ENCODE assay signal across 22 cellular contexts in the genomic region with DNA sequence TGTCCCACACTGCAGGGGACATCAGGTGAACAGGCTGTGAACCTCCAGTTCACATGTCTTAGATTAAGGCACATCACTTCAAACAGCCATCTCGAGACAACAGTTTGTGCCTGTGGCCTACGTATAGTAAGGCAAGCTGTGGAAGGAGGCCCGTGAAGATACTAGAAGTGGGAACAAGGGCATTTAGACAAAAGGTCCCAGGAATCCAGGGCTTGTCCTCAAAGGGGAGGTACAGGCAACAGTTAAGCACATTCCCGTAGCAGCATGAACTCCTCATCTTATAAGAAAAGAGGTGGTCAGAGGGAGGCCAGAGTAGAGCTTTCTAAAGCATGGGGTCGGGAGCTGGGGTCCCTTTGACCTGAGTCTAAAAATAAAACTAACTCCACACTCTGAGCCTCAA.
"Had no signal": no experiment of that assay in that cellular context is flagged by ENCODE, and none has a peak within 500 bp of the region (broad histone marks: within the 10 kb centered on the region; RNA-seq: fewer than 3 reads in every experiment).

No MANE protein-coding gene starts in this region.

- H3K27me3 ChIP-seq: esophagus muscularis mucosa, gastrocnemius medialis, heart right ventricle, neutrophil, right lobe of liver, testis, transverse colon had no signal

- H3K4me3 Mint-ChIP-seq: memory B cell; natural killer cell treated with Interleukin-12 subunit alpha and Interleukin-12 subunit beta and Interleukin-15 and Interleukin-18, amount 100 ng/mL, for 72 hours; stimulated activated memory B cell treated with anti-CD40 and anti-IgM and Interleukin-4, amounts not matched to agents 10 μg/mL and 1 μg/mL and 100 μg/mL, for 72 hours; stimulated activated naive CD8-positive, alpha-beta T cell treated with anti-CD3 and anti-CD28 coated beads, Interleukin-15, amount 100 ng/mL, for 72 hours had no signal

- H3K27ac Mint-ChIP-seq: memory B cell; natural killer cell treated with Interleukin-12 subunit alpha and Interleukin-12 subunit beta and Interleukin-15 and Interleukin-18, amount 100 ng/mL, for 72 hours; stimulated activated memory B cell treated with anti-CD40 and anti-IgM and Interleukin-4, amounts not matched to agents 10 μg/mL and 1 μg/mL and 100 μg/mL, for 72 hours; stimulated activated naive CD8-positive, alpha-beta T cell treated with anti-CD3 and anti-CD28 coated beads, Interleukin-15, amount 100 ng/mL, for 72 hours had no signal

- ATAC-seq: gastrocnemius medialis; heart right ventricle; left cardiac atrium; lower lobe of right lung; natural killer cell treated with Interleukin-12 subunit alpha and Interleukin-12 subunit beta and Interleukin-15 and Interleukin-18, amount 100 ng/mL, for 72 hours; psoas muscle; right lobe of liver; stimulated activated memory B cell treated with anti-CD40 and anti-IgM and Interleukin-4, amounts not matched to agents 10 μg/mL and 1 μg/mL and 100 μg/mL, for 72 hours; stimulated activated naive CD8-positive, alpha-beta T cell treated with anti-CD3 and anti-CD28 coated beads, Interleukin-15, amount 100 ng/mL, for 72 hours had no signal

- H3K4me1 ChIP-seq: esophagus muscularis mucosa, gastrocnemius medialis, heart right ventricle, left ventricle myocardium inferior, lower lobe of right lung, psoas muscle, testis, transverse colon had no signal

- H3K27ac ChIP-seq: epithelial cell of prostate, esophagus muscularis mucosa, gastrocnemius medialis, heart right ventricle, left ventricle myocardium inferior, lower lobe of right lung, neutrophil, psoas muscle, right lobe of liver, testis, transverse colon had no signal

- DNase-seq: effector memory CD4-positive, alpha-beta T cell; gastrocnemius medialis; heart right ventricle; hypothalamus; kidney; left cardiac atrium; left ventricle myocardium inferior; lower lobe of right lung; midbrain; psoas muscle; retina; right lobe of liver; stimulated activated CD4-positive, alpha-beta T cell treated with anti-CD3 and anti-CD28 coated beads, Interleukin-4, amount 100 ng/mL, for 24 hours; stimulated activated naive CD8-positive, alpha-beta T cell treated with anti-CD3 and anti-CD28 coated beads, Interleukin-15, amount 100 ng/mL, for 72 hours; testis; transverse colon had no signal

- H3K9me3 ChIP-seq: esophagus muscularis mucosa, gastrocnemius medialis, heart right ventricle, left ventricle myocardium inferior, lower lobe of right lung, neutrophil, psoas muscle, right lobe of liver, testis, transverse colon had no signal

- H3K36me3 Mint-ChIP-seq: memory B cell; natural killer cell treated with Interleukin-12 subunit alpha and Interleukin-12 subunit beta and Interleukin-15 and Interleukin-18, amount 100 ng/mL, for 72 hours; stimulated activated memory B cell treated with anti-CD40 and anti-IgM and Interleukin-4, amounts not matched to agents 10 μg/mL and 1 μg/mL and 100 μg/mL, for 72 hours had no signal

- H3K4me1 Mint-ChIP-seq: memory B cell; stimulated activated memory B cell treated with anti-CD40 and anti-IgM and Interleukin-4, amounts not matched to agents 10 μg/mL and 1 μg/mL and 100 μg/mL, for 72 hours; stimulated activated naive CD8-positive, alpha-beta T cell treated with anti-CD3 and anti-CD28 coated beads, Interleukin-15, amount 100 ng/mL, for 72 hours had no signal

- H3K36me3 ChIP-seq: esophagus muscularis mucosa, gastrocnemius medialis, heart right ventricle, left ventricle myocardium inferior, lower lobe of right lung, neutrophil, right lobe of liver, transverse colon had no signal

- H3K4me3 ChIP-seq: esophagus muscularis mucosa, gastrocnemius medialis, heart right ventricle, left ventricle myocardium inferior, lower lobe of right lung, psoas muscle, right lobe of liver, testis, transverse colon had no signal

- H3K9me3 Mint-ChIP-seq: memory B cell; natural killer cell treated with Interleukin-12 subunit alpha and Interleukin-12 subunit beta and Interleukin-15 and Interleukin-18, amount 100 ng/mL, for 72 hours; stimulated activated memory B cell treated with anti-CD40 and anti-IgM and Interleukin-4, amounts not matched to agents 10 μg/mL and 1 μg/mL and 100 μg/mL, for 72 hours; stimulated activated naive CD8-positive, alpha-beta T cell treated with anti-CD3 and anti-CD28 coated beads, Interleukin-15, amount 100 ng/mL, for 72 hours had no signal
